ENCODE assay signal across 21 cellular contexts in the genomic region with DNA sequence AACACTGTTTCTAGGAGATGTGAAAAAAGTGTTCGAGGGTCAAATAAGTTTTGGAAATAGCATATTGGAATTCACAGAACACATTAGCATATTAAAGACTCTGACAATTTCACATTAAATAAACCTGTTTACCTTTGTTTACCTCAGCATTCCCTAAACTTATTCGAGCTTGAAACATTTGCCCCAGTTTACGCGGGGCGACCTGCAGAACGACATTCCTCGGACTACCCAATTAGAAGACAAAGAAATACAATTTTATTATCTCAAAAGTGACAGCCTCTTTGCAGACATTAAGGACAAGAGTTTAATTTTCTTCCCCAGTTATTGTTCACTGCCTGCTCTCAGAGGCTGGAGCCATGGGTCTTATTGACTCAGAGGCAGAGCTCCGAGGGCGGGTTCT.
DNase-seq lines count a peak whose midpoint lies in the region; ATAC-seq and TF ChIP-seq lines count a peak whose summit lies in the region.
"Had no signal": no experiment of that assay in that cellular context is flagged by ENCODE, and none has a peak within 500 bp of the region (broad histone marks: within the 10 kb centered on the region; RNA-seq: fewer than 3 reads in every experiment).

No MANE protein-coding gene starts in this region.

- BruUV-seq in PC-3 (replicated peaks; lab: Mats Ljungman, UMichigan): no TSS peak

- H2AFZ ChIP-seq in PC-3 (ENCODE audit: low read length) (no peak overlapping the region), osteoblast (ENCODE audit: low read length) (no peak overlapping the region)

- CTCF ChIA-PET in PC-3 (lab: Charles Lee): no interaction called here

- H4K20me1 ChIP-seq in PC-3 (ENCODE audit: low read length): no peaks in the 10 kb centered on the region
- H4K20me1 ChIP-seq in osteoblast (ENCODE audit: insufficient read depth, low read length): no peaks in the 10 kb centered on the region
- H4K20me1 ChIP-seq: BLaER1 treated with 17β-estradiol and CSF1 and Interleukin-3, amounts not matched to agents 10 nM and 100 nM had no signal

- H3K4me3 ChIP-seq in PC-3 (ENCODE audit: low read length) (no peak overlapping the region), iPS-20b (ENCODE audit: low read length) (0 out of 2 replicates have a peak overlapping the region, but pooled peaks have one; percentile 2), osteoblast (ENCODE audit: insufficient read depth, low read length) (no peak overlapping the region)
- H3K4me3 ChIP-seq: BLaER1 treated with 17β-estradiol and CSF1 and Interleukin-3, amounts not matched to agents 10 nM and 100 nM; breast epithelium; colonic mucosa; esophagus squamous epithelium; stomach; upper lobe of left lung had no signal

- TF ChIP-seq CTCF in PC-3 (conservative IDR thresholded peaks at IDR 0.05; ENCODE audit: low read depth, low read length) (no peak), osteoblast (IDR thresholded peaks at IDR 0.05; ENCODE audit: extremely low read depth, low read depth, low read length) (no peak)

- no peak for ATAC-seq in PC-3

- H3K9ac ChIP-seq in PC-3 (ENCODE audit: low read length) (no peak overlapping the region), iPS-20b (ENCODE audit: low read depth, low read length) (no peak overlapping the region)
- H3K9ac ChIP-seq: BLaER1 treated with 17β-estradiol and CSF1 and Interleukin-3, amounts not matched to agents 10 nM and 100 nM had no signal

- no peaks in the 10 kb centered on the region for H3K27me3 Mint-ChIP-seq in T-helper 2 cell treated with Interferon-gamma antibody and Interleukin-4, amounts not matched to agents 5 μg/mL and 100 μg/mL, for 36 hours (ENCODE audit: low read depth)

- no peaks in the 10 kb centered on the region for H3K36me3 Mint-ChIP-seq in T-helper 2 cell treated with Interferon-gamma antibody and Interleukin-4, amounts not matched to agents 5 μg/mL and 100 μg/mL, for 36 hours (ENCODE audit: low read depth)

- peak; percentile 33 for DNase-seq in ELF-1 (ENCODE audit: low read depth, low spot score)
- peak; percentile 28 for DNase-seq in PC-3
- no peak for DNase-seq in osteoblast (ENCODE audit: insufficient read length, low spot score, missing footprints)
- no peak for DNase-seq in MV-4-11 (lab: John Stamatoyannopoulos, UW)
- DNase-seq in T-helper 2 cell treated with Interferon-gamma antibody and Interleukin-4, amounts not matched to agents 5 μg/mL and 100 μg/mL, for 36 hours (ENCODE audit: low spot score): no peak
- no peak for DNase-seq in hippocampal formation (lab: John Stamatoyannopoulos, UW)
- no peak for DNase-seq in mesenteric fat pad (ENCODE audit: low spot score)
- DNase-seq: activated CD8-positive, alpha-beta memory T cell treated with anti-CD3 and anti-CD28 coated beads for 24 hours; activated T-cell treated with anti-CD3 and anti-CD28 coated beads, Interleukin-2, amount 50 U/mL, for 24 hours; Caco-2; colonic mucosa; DND-41; esophagus squamous epithelium; NCI-H1436 treated with DMSO at 0.1 percent for 48 hours; NCI-H69; stimulated activated CD4-positive, alpha-beta T cell treated with anti-CD3 and anti-CD28 coated beads, Interleukin-12 subunit alpha, Interleukin-12 subunit beta, amount 100 ng/mL, for 4 hours; stomach; upper lobe of left lung had no signal

- H3K9me3 Mint-ChIP-seq in T-helper 2 cell treated with Interferon-gamma antibody and Interleukin-4, amounts not matched to agents 5 μg/mL and 100 μg/mL, for 36 hours: no peaks in the 10 kb centered on the region
- H3K9me3 Mint-ChIP-seq: activated T-cell treated with anti-CD3 and anti-CD28 coated beads, Interleukin-2, amount 50 U/mL, for 24 hours had no signal

- no peaks in the 10 kb centered on the region for H3K27me3 ChIP-seq in PC-3 (ENCODE audit: low read length)
- no peaks in the 10 kb centered on the region for H3K27me3 ChIP-seq in iPS-20b (ENCODE audit: insufficient read depth, low read length)
- H3K27me3 ChIP-seq in osteoblast (ENCODE audit: insufficient read depth, low read length): peaks cover 54% of the 10 kb centered on the region
- H3K27me3 ChIP-seq: BLaER1 treated with 17β-estradiol and CSF1 and Interleukin-3, amounts not matched to agents 10 nM and 100 nM; breast epithelium; colonic mucosa; esophagus squamous epithelium; stomach; upper lobe of left lung had no signal

- H3K27ac ChIP-seq in PC-3 (ENCODE audit: low read length) (no peak overlapping the region), iPS-20b (ENCODE audit: low read length) (no peak overlapping the region), osteoblast (ENCODE audit: low read depth, low read length) (peak overlapping the region; percentile 27)
- H3K27ac ChIP-seq: BLaER1 treated with 17β-estradiol and CSF1 and Interleukin-3, amounts not matched to agents 10 nM and 100 nM; breast epithelium; colonic mucosa; esophagus squamous epithelium; stomach; upper lobe of left lung had no signal

- intact Hi-C loops in PC-3 (cut with micrococcal nuclease): no loop called here

- H3K79me2 ChIP-seq in PC-3 (ENCODE audit: low read length): no peaks in the 10 kb centered on the region
- H3K79me2 ChIP-seq in osteoblast (ENCODE audit: insufficient read depth, low read length): no peaks in the 10 kb centered on the region

- no peaks in the 10 kb centered on the region for H3K9me3 ChIP-seq in PC-3 (ENCODE audit: low read length)
- H3K9me3 ChIP-seq in iPS-20b (ENCODE audit: insufficient read depth, low read depth, low read length): no peaks in the 10 kb centered on the region
- no peaks in the 10 kb centered on the region for H3K9me3 ChIP-seq in osteoblast (ENCODE audit: low read depth, low read length)
- H3K9me3 ChIP-seq: BLaER1 treated with 17β-estradiol and CSF1 and Interleukin-3, amounts not matched to agents 10 nM and 100 nM; breast epithelium; Caco-2; colonic mucosa; esophagus squamous epithelium; stomach; upper lobe of left lung had no signal

- peaks cover 2% of the 10 kb centered on the region for H3K4me1 Mint-ChIP-seq in T-helper 2 cell treated with Interferon-gamma antibody and Interleukin-4, amounts not matched to agents 5 μg/mL and 100 μg/mL, for 36 hours (ENCODE audit: low read depth)

- H3K4me2 ChIP-seq in PC-3 (ENCODE audit: low read length) (no peak overlapping the region), osteoblast (ENCODE audit: insufficient read depth, low read length) (peak overlapping the region; percentile 73)
- H3K4me2 ChIP-seq: BLaER1 treated with 17β-estradiol and CSF1 and Interleukin-3, amounts not matched to agents 10 nM and 100 nM had no signal

- H3K4me3 Mint-ChIP-seq in T-helper 2 cell treated with Interferon-gamma antibody and Interleukin-4, amounts not matched to agents 5 μg/mL and 100 μg/mL, for 36 hours: no peak overlapping the region
- H3K4me3 Mint-ChIP-seq: activated T-cell treated with anti-CD3 and anti-CD28 coated beads, Interleukin-2, amount 50 U/mL, for 24 hours had no signal

- H3K36me3 ChIP-seq in PC-3 (ENCODE audit: low read depth, low read length) (no peaks in the 10 kb centered on the region), iPS-20b (ENCODE audit: insufficient read depth, low read depth, low read length) (no peaks in the 10 kb centered on the region), osteoblast (ENCODE audit: insufficient read depth, low read length) (no peaks in the 10 kb centered on the region)
- H3K36me3 ChIP-seq: BLaER1 treated with 17β-estradiol and CSF1 and Interleukin-3, amounts not matched to agents 10 nM and 100 nM; breast epithelium; colonic mucosa; esophagus squamous epithelium; stomach; upper lobe of left lung had no signal

- H3F3A ChIP-seq in PC-3 (ENCODE audit: low read length, unreplicated experiment): no peaks in the 10 kb centered on the region

- H3K4me1 ChIP-seq in PC-3 (ENCODE audit: insufficient read depth, low read length) (peaks cover 18% of the 10 kb centered on the region), iPS-20b (ENCODE audit: insufficient read depth, low read length) (peaks cover 53% of the 10 kb centered on the region), osteoblast (ENCODE audit: insufficient read depth, low read length) (peaks cover 14% of the 10 kb centered on the region)
- H3K4me1 ChIP-seq: BLaER1 treated with 17β-estradiol and CSF1 and Interleukin-3, amounts not matched to agents 10 nM and 100 nM; breast epithelium; Caco-2; colonic mucosa had no signal

- H3K27ac Mint-ChIP-seq in T-helper 2 cell treated with Interferon-gamma antibody and Interleukin-4, amounts not matched to agents 5 μg/mL and 100 μg/mL, for 36 hours: no peak overlapping the region
- H3K27ac Mint-ChIP-seq: activated T-cell treated with anti-CD3 and anti-CD28 coated beads, Interleukin-2, amount 50 U/mL, for 24 hours had no signal

- H3K9me2 ChIP-seq in PC-3 (replicated peaks; ENCODE audit: low read length): no peaks in the 10 kb centered on the region

- POLR2A ChIA-PET in PC-3 (lab: Charles Lee; ENCODE audit: unreplicated experiment): interaction anchor here (0.6 kb wide), 1 partner anchor 577 kb away, joined by 3 read pairs; no protein-coding TSS in a partner anchor

Comparison
In these comparisons a context has a peak if more than half of its experiments do, and no peak if none do; other contexts are left out.
1. DNase-seq: peak in ELF-1 (single experiment) and PC-3 (single experiment); none in osteoblast (single experiment), MV-4-11 (single experiment), T-helper 2 cell treated with Interferon-gamma antibody and Interleukin-4, amounts not matched to agents 5 μg/mL and 100 μg/mL, for 36 hours (single experiment), hippocampal formation (0 of 2) and mesenteric fat pad (single experiment).